8 cellular contexts compared by ENCODE assay signal in genomic region chr17:82097187-82097918, GRCh38. TPM values are rescaled to one million over a fixed set of nuclear protein-coding genes. Genes with fewer than 3 reads are reported as not detected.
DNase-seq lines count a peak whose midpoint lies in the region; ATAC-seq, FAIRE-seq and TF ChIP-seq lines count a peak whose summit lies in the region.

No MANE protein-coding gene starts in this region.

- ATAC-seq in A549 (peak; percentile 12 to 38), HG03558 (IDR thresholded peaks at IDR 0.05; ENCODE audit: extremely low read depth, unreplicated experiment) (peak; percentile 3), GM21786 (IDR thresholded peaks at IDR 0.05; ENCODE audit: unreplicated experiment) (no peak)

- H3K27ac ChIP-seq in A549 = peak overlapping the region; percentile 95 to 96
- peak overlapping the region; percentile 80 for H3K27ac ChIP-seq in muscle layer of colon (ENCODE audit: low read depth, low read length)
- H3K27ac ChIP-seq in vagina = peak overlapping the region; percentile 93

- peak; percentile 63 to 66 for DNase-seq in A549 (ENCODE audit: low read depth in 1 of 2, low spot score in 1 of 2)
- peak; percentile 49 for DNase-seq in GM12865 (ENCODE audit: low read depth)
- peak; percentile 35 for DNase-seq in epithelial cell of esophagus (ENCODE audit: low read depth)
- no peak for DNase-seq in vagina (ENCODE audit: extremely low spot score in 2 of 2)

- H3K9ac ChIP-seq in muscle layer of colon (ENCODE audit: low read length) = peak overlapping the region; percentile 15

- POLR2A ChIA-PET in A549 (lab: Yijun Ruan, JAX) = interaction anchor here (0.6 to 2.9 kb wide), 16 partner anchors 9 to 137 kb away, joined by 3 to 33 read pairs (median 5); partner anchors contain the start of genes CENPX, DCXR, DUS1L and LRRC45

- H3K4me1 ChIP-seq in A549 (peaks cover 49% of the 10 kb centered on the region), muscle layer of colon (ENCODE audit: insufficient read depth, low read length) (peaks cover 25% of the 10 kb centered on the region), vagina (peaks cover 54% of the 10 kb centered on the region)

- H3K36me3 ChIP-seq in muscle layer of colon (ENCODE audit: insufficient read depth, low read length) (peaks cover 11% of the 10 kb centered on the region), vagina (peaks cover 0 to 38% of the 10 kb centered on the region in 2 donors)

- peak overlapping the region; percentile 97 for H3K4me2 ChIP-seq in A549

- H3K4me3 ChIP-seq in A549 (peak overlapping the region; percentile 91), GM12865 (ENCODE audit: low read depth, low read length) (peak overlapping the region; percentile 94), WI38 (ENCODE audit: low read depth, low read length) (peak overlapping the region; percentile 69), epithelial cell of esophagus (ENCODE audit: low read length) (peak overlapping the region; percentile 72), muscle layer of colon (ENCODE audit: low read depth in 1 of 2, low read length in 2 of 2) (peak overlapping the region; percentile 49 to 62), vagina (peak overlapping the region; percentile 63 to 98)

- TF ChIP-seq CTCF in A549 (IDR thresholded peaks at IDR 0.05) (no peak), GM12865 (IDR thresholded peaks at IDR 0.05; ENCODE audit: insufficient read depth, low read depth, low read length, missing control alignments) (no peak), WI38 (IDR thresholded peaks at IDR 0.05; ENCODE audit: low read depth, low read length) (no peak), epithelial cell of esophagus (IDR thresholded peaks at IDR 0.05; ENCODE audit: insufficient read depth, low read depth, low read length, missing control alignments) (no peak), vagina (IDR thresholded peaks at IDR 0.05) (no peak)

- no peak for FAIRE-seq in A549 (lab: Jason Lieb, UNC)

- TF ChIP-seq RAD21 in A549 (conservative IDR thresholded peaks at IDR 0.05 in 1 of 2, IDR thresholded peaks at IDR 0.05 in 1 of 2) = no peak

- H3K27me3 ChIP-seq in muscle layer of colon (ENCODE audit: control insufficient read depth in 1 of 2, insufficient read depth in 2 of 2, low read length in 2 of 2) (no peaks in the 10 kb centered on the region), vagina (no peaks in the 10 kb centered on the region)

- TF ChIP-seq POLR2A in A549 (IDR thresholded peaks at IDR 0.05; ENCODE audit: low read length) (peak; percentile 39; the same call in 1 of the 2 replicates), vagina (IDR thresholded peaks at IDR 0.05) (no peak)

- WGBS in A549 (ENCODE audit: missing lambda C conversion rate) = 0% methylated on average over 3 of the region's 77 CpGs

- no peaks in the 10 kb centered on the region for H3K9me3 ChIP-seq in A549
- H3K9me3 ChIP-seq in muscle layer of colon (ENCODE audit: low read length) = no peaks in the 10 kb centered on the region
- H3K9me3 ChIP-seq in vagina = no peaks in the 10 kb centered on the region

- intact Hi-C loops in vagina (cut with DNase I) = loop anchor here (5.0 kb wide), 1 partner anchor 65 kb away; the partner anchor contains the start of gene RAC3

- no peak for TF ChIP-seq EP300 in A549 (IDR thresholded peaks at IDR 0.05)

- CTCF ChIA-PET in A549 (lab: Yijun Ruan, JAX) = interaction anchor here (1.0 to 3.1 kb wide), 7 partner anchors 10 to 67 kb away, joined by 3 to 17 read pairs (median 6); partner anchors contain the start of gene DCXR

TF ChIP-seq in A549, 52 proteins besides CTCF, POLR2A, EP300 and RAD21:
- no peak for TF ChIP-seq HOXA7 (CRISPR knock-in tag; IDR thresholded peaks at IDR 0.05)
- TF ChIP-seq NFE2L2 (conservative IDR thresholded peaks at IDR 0.05; ENCODE audit: low read length) = no peak
- no peak for TF ChIP-seq CHD2 (IDR thresholded peaks at IDR 0.05; ENCODE audit: low read length, partially characterized antibody)
- peak; percentile 83 for TF ChIP-seq MAX (IDR thresholded peaks at IDR 0.05)
- TF ChIP-seq TFCP2L1 (CRISPR knock-in tag; IDR thresholded peaks at IDR 0.05) = 0 out of 2 replicates have a peak, but pooled peaks have one; percentile 26
- peak; percentile 52; the same call in 1 of the 2 replicates for TF ChIP-seq TP53 (CRISPR knock-in tag; IDR thresholded peaks at IDR 0.05)
- TF ChIP-seq E2F6 (IDR thresholded peaks at IDR 0.05; ENCODE audit: borderline replicate concordance, low read depth) = peak; percentile 55
TF ChIP-seq in A549: peak in this region for 4.

RNA-seq across cellular contexts. Expression of gene FASN, which starts 0.7 kb away (rescaled TPM):
- polyA plus RNA-seq in A549 (2011; rRNA removed) = 12.9 and 16.3 TPM in 2 replicates
- polyA plus RNA-seq in A549 (2012; cell fraction: cytosol; rRNA removed) = 107 and 146 TPM in 2 replicates
- polyA plus RNA-seq in A549 (2012; cell fraction: nucleus; rRNA removed) = 443 and 799 TPM in 2 replicates
- polyA plus RNA-seq in A549 (2017; fragmentation: RNase III; extraction: RNeasy Plus Mini Kit Qiagen cat#74134 plus additional on column Dnase treatment) = 114 to 169 TPM (median 144 TPM) in 3 replicates
- polyA minus RNA-seq in A549 (2011; rRNA and poly(A)+ RNA removed) = 16.9 and 37.7 TPM in 2 replicates
- 127 TPM for total RNA-seq in vagina

RNA-seq across cellular contexts. Expression of gene DUS1L, which starts 31.7 kb away (rescaled TPM):
- 48.1 and 59.5 TPM in 2 replicates for polyA plus RNA-seq in A549 (2011; rRNA removed)
- polyA plus RNA-seq in A549 (2012; cell fraction: cytosol; rRNA removed) = 169 and 171 TPM in 2 replicates
- polyA plus RNA-seq in A549 (2012; cell fraction: nucleus; rRNA removed) = 577 and 749 TPM in 2 replicates
- 81.5 to 84.8 TPM (median 83.6 TPM) in 3 replicates for polyA plus RNA-seq in A549 (2017; fragmentation: RNase III; extraction: RNeasy Plus Mini Kit Qiagen cat#74134 plus additional on column Dnase treatment)
- 25.8 and 30.8 TPM in 2 replicates for polyA minus RNA-seq in A549 (2011; rRNA and poly(A)+ RNA removed)
- 72.4 TPM for total RNA-seq in vagina

RNA-seq across cellular contexts. Expression of gene GPS1, which starts 45.7 kb away (rescaled TPM):
- polyA plus RNA-seq in A549 (2011; rRNA removed) = 89.4 and 93.8 TPM in 2 replicates
- 230 and 300 TPM in 2 replicates for polyA plus RNA-seq in A549 (2012; cell fraction: cytosol; rRNA removed)
- 472 and 641 TPM in 2 replicates for polyA plus RNA-seq in A549 (2012; cell fraction: nucleus; rRNA removed)
- polyA plus RNA-seq in A549 (2017; fragmentation: RNase III; extraction: RNeasy Plus Mini Kit Qiagen cat#74134 plus additional on column Dnase treatment) = 122 to 130 TPM (median 126 TPM) in 3 replicates
- 125 and 162 TPM in 2 replicates for polyA minus RNA-seq in A549 (2011; rRNA and poly(A)+ RNA removed)
- 80.3 TPM for total RNA-seq in vagina

RNA-seq across cellular contexts. Expression of gene RFNG, which starts 45.7 kb away (rescaled TPM):
- 8.4 and 8.9 TPM in 2 replicates for polyA plus RNA-seq in A549 (2011; rRNA removed)
- 18.8 and 28.0 TPM in 2 replicates for polyA plus RNA-seq in A549 (2012; cell fraction: cytosol; rRNA removed)
- 72.7 and 93.7 TPM in 2 replicates for polyA plus RNA-seq in A549 (2012; cell fraction: nucleus; rRNA removed)
- polyA plus RNA-seq in A549 (2017; fragmentation: RNase III; extraction: RNeasy Plus Mini Kit Qiagen cat#74134 plus additional on column Dnase treatment) = 21.3 to 31.5 TPM (median 25.7 TPM) in 3 replicates
- polyA minus RNA-seq in A549 (2011; rRNA and poly(A)+ RNA removed) = 16.0 and 17.5 TPM in 2 replicates
- total RNA-seq in vagina = 61.4 TPM

RNA-seq across cellular contexts. Expression of gene DCXR, which starts 59.9 kb away (rescaled TPM):
- polyA plus RNA-seq in A549 (2011; rRNA removed) = 39.3 and 48.3 TPM in 2 replicates
- polyA plus RNA-seq in A549 (2012; cell fraction: cytosol; rRNA removed) = 188 and 204 TPM in 2 replicates
- 208 and 243 TPM in 2 replicates for polyA plus RNA-seq in A549 (2012; cell fraction: nucleus; rRNA removed)
- polyA plus RNA-seq in A549 (2017; fragmentation: RNase III; extraction: RNeasy Plus Mini Kit Qiagen cat#74134 plus additional on column Dnase treatment) = 62.0 to 70.7 TPM (median 69.6 TPM) in 3 replicates
- 46.9 and 54.2 TPM in 2 replicates for polyA minus RNA-seq in A549 (2011; rRNA and poly(A)+ RNA removed)
- total RNA-seq in vagina = 106 TPM

Comparison
In these comparisons a context has a peak if more than half of its experiments do, and no peak if none do; other contexts are left out.
1. DNase-seq: peak in A549 (2 of 2), GM12865 (single experiment) and epithelial cell of esophagus (single experiment); none in vagina (0 of 2).
2. Peak in every context shown above with its lines, with median percentiles within 50 percentile points of each other: H3K27ac ChIP-seq and H3K4me3 ChIP-seq.